ENCODE assay signal across 13 cellular contexts in the genomic region with DNA sequence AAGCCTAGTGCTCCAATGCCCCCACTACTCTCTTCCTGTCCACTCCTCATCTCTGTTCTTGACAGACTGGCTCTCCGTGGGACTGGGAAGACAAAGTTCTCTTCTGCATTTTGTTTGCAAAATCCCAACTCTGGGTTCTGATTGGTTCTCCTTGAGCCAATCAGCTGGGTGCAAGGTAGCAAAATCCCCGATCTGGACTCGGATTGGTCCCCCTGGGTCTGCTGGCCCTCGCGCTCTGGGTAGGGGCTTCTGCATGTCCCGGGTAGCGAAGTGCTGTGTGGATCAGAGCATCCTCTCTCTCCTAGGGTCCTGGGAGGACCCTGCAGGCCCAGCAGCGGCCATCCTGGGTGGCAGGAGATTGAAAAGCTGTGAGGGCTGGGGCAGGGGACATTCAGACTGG. TPM values are rescaled to one million over a fixed set of nuclear protein-coding genes. Genes with fewer than 3 reads are reported as not detected.
DNase-seq lines count a peak whose midpoint lies in the region; ATAC-seq and TF ChIP-seq lines count a peak whose summit lies in the region.
"Had no signal": no experiment of that assay in that cellular context is flagged by ENCODE, and none has a peak within 500 bp of the region (broad histone marks: within the 10 kb centered on the region; RNA-seq: fewer than 3 reads in every experiment).

No MANE protein-coding gene starts in this region.

- TF ChIP-seq EP300 in transverse colon (IDR thresholded peaks at IDR 0.05; ENCODE audit: low read depth): no peak

- H3K27me3 Mint-ChIP-seq in activated T-cell treated with anti-CD3 and anti-CD28 coated beads, Interleukin-2, amount 50 U/mL, for 4 hours (ENCODE audit: low read depth): peaks cover 10% of the 10 kb centered on the region

- in situ Hi-C loops in transverse colon (cut with MboI; ENCODE audit: low pct_ligation_motif_present in 1 of 4, low pct_unique_long_range_greater_than_20kb in 1 of 4, low sequenced_read_pairs in 3 of 4): no loop called here

- H3K9me2 ChIP-seq in Karpas-422 (replicated peaks; ENCODE audit: insufficient read depth, low read length): no peaks in the 10 kb centered on the region

- H3K9ac ChIP-seq in Karpas-422 (ENCODE audit: low read length) (no peak overlapping the region), fibroblast of lung (ENCODE audit: insufficient read depth, low read length) (peak overlapping the region; percentile 27), muscle layer of colon (ENCODE audit: low read length) (no peak overlapping the region)

- no peaks in the 10 kb centered on the region for H3K36me3 ChIP-seq in Karpas-422 (ENCODE audit: insufficient read depth, low read length)
- no peaks in the 10 kb centered on the region for H3K36me3 ChIP-seq in fibroblast of lung (ENCODE audit: control insufficient read depth, insufficient read depth, low read length)
- H3K36me3 ChIP-seq in muscle layer of colon (ENCODE audit: insufficient read depth, low read length): no peaks in the 10 kb centered on the region
- H3K36me3 ChIP-seq in transverse colon: no peaks in the 10 kb centered on the region

- H3K9me3 ChIP-seq in Karpas-422 (ENCODE audit: low read length) (no peaks in the 10 kb centered on the region), fibroblast of lung (ENCODE audit: control insufficient read depth, insufficient read depth, low read depth, low read length) (no peaks in the 10 kb centered on the region), muscle layer of colon (ENCODE audit: low read length) (no peaks in the 10 kb centered on the region), transverse colon (no peaks in the 10 kb centered on the region)

- no peaks in the 10 kb centered on the region for H3K4me1 Mint-ChIP-seq in activated T-cell treated with anti-CD3 and anti-CD28 coated beads, Interleukin-2, amount 50 U/mL, for 4 hours (ENCODE audit: low read depth)

- H3K27me3 ChIP-seq in Karpas-422 (ENCODE audit: low read length) (no peaks in the 10 kb centered on the region), fibroblast of lung (ENCODE audit: control insufficient read depth, insufficient read depth, low read length) (no peaks in the 10 kb centered on the region), muscle layer of colon (ENCODE audit: control insufficient read depth in 1 of 2, insufficient read depth in 2 of 2, low read length in 2 of 2) (no peaks in the 10 kb centered on the region), transverse colon (no peaks in the 10 kb centered on the region)

- DNase-seq in Karpas-422 (peak; percentile 54), fibroblast of lung (ENCODE audit: low read depth in 2 of 2) (no peak), transverse colon (no peak), superior temporal gyrus (ENCODE audit: extremely low spot score) (no peak)
- DNase-seq in activated T-cell treated with anti-CD3 and anti-CD28 coated beads, Interleukin-2, amount 50 U/mL, for 4 hours: no peak
- DNase-seq: activated CD4-positive, alpha-beta T cell treated with anti-CD3 and anti-CD28 coated beads for 1 hour; activated effector memory CD4-positive, alpha-beta T cell treated with Interleukin-2 at 50 U/mL for 16 hours; central memory CD4-positive, alpha-beta T cell; MV-4-11; NCI-H524 had no signal

- H3K27ac ChIP-seq in Karpas-422 (ENCODE audit: low read length) (no peak overlapping the region), fibroblast of lung (ENCODE audit: insufficient read depth, low read length) (peak overlapping the region; percentile 49), muscle layer of colon (ENCODE audit: low read depth, low read length) (peak overlapping the region; percentile 75), transverse colon (peak overlapping the region; percentile 69 to 83 (median 82))

- TF ChIP-seq POLR2A in transverse colon (IDR thresholded peaks at IDR 0.05): no peak

- WGBS in transverse colon (ENCODE audit: low coverage in 1 of 2), 2 donors: 59% methylated on average over 6 of the region's 8 CpGs; no CpG with 5 or more reads in 1 of the 2 donors

- intact Hi-C loops in transverse colon (cut with DNase I; ENCODE audit: low total_unique reads): no loop called here

- no peak for TF ChIP-seq CTCF in fibroblast of lung (conservative IDR thresholded peaks at IDR 0.05 in 1 of 2, IDR thresholded peaks at IDR 0.05 in 1 of 2; ENCODE audit: low read depth in 1 of 2, low read length in 2 of 2)
- TF ChIP-seq CTCF in transverse colon (IDR thresholded peaks at IDR 0.05): no peak

- H3K36me3 Mint-ChIP-seq in activated T-cell treated with anti-CD3 and anti-CD28 coated beads, Interleukin-2, amount 50 U/mL, for 4 hours (ENCODE audit: insufficient read depth): no peaks in the 10 kb centered on the region

- H2AFZ ChIP-seq in Karpas-422 (ENCODE audit: low read length) (no peak overlapping the region), fibroblast of lung (ENCODE audit: low read length) (no peak overlapping the region)

- H4K20me1 ChIP-seq in Karpas-422 (ENCODE audit: insufficient read depth, low read depth, low read length): no peaks in the 10 kb centered on the region
- no peaks in the 10 kb centered on the region for H4K20me1 ChIP-seq in fibroblast of lung (ENCODE audit: control insufficient read depth, extremely low read depth, insufficient read depth, low read length)

- peaks cover 4% of the 10 kb centered on the region for H3K4me1 ChIP-seq in Karpas-422 (ENCODE audit: low read length)
- H3K4me1 ChIP-seq in fibroblast of lung (ENCODE audit: control insufficient read depth, extremely low read depth, insufficient read depth, low read length): peaks cover 3% of the 10 kb centered on the region
- peaks cover 15% of the 10 kb centered on the region for H3K4me1 ChIP-seq in muscle layer of colon (ENCODE audit: insufficient read depth, low read length)
- H3K4me1 ChIP-seq in transverse colon: peaks cover 0 to 11% (median 2%) of the 10 kb centered on the region in 4 donors

- H3K4me3 Mint-ChIP-seq in activated T-cell treated with anti-CD3 and anti-CD28 coated beads, Interleukin-2, amount 50 U/mL, for 4 hours: no peak overlapping the region

- H3K79me2 ChIP-seq in Karpas-422 (ENCODE audit: low read length) (no peaks in the 10 kb centered on the region), fibroblast of lung (ENCODE audit: control insufficient read depth, insufficient read depth, low read length) (no peaks in the 10 kb centered on the region)

- H3K4me3 ChIP-seq in Karpas-422 (ENCODE audit: low read length) (no peak overlapping the region), fibroblast of lung (replicated peaks in 1 of 4; ENCODE audit: control extremely low read depth in 1 of 4, insufficient read depth in 1 of 4, low read depth in 3 of 4, low read length in 4 of 4) (no peak overlapping the region), muscle layer of colon (ENCODE audit: low read depth in 1 of 2, low read length in 2 of 2) (no peak overlapping the region), transverse colon (no peak overlapping the region)

- H3K4me2 ChIP-seq in Karpas-422 (ENCODE audit: low read depth, low read length, poor library complexity, severe bottlenecking): no peak overlapping the region
- no peak overlapping the region for H3K4me2 ChIP-seq in fibroblast of lung (ENCODE audit: extremely low read depth, insufficient read depth, low read length)

- no peaks in the 10 kb centered on the region for H3K9me3 Mint-ChIP-seq in activated T-cell treated with anti-CD3 and anti-CD28 coated beads, Interleukin-2, amount 50 U/mL, for 4 hours

- no peak for ATAC-seq in activated T-cell treated with anti-CD3 and anti-CD28 coated beads, Interleukin-2, amount 50 U/mL, for 4 hours
- no peak for ATAC-seq in HG02884 (IDR thresholded peaks at IDR 0.05; ENCODE audit: unreplicated experiment)
- ATAC-seq in GM18909 (IDR thresholded peaks at IDR 0.05; ENCODE audit: poor library complexity, unreplicated experiment): no peak

RNA-seq across cellular contexts. Expression of a gene that starts 22.3 kb away (rescaled TPM):
- total RNA-seq in Karpas-422 (2014; rRNA removed; shearing (Covaris generic); ENCODE audit: low replicate concordance): not detected in 2 replicates
- total RNA-seq in fibroblast of lung (14.9 and 16.2 TPM in 2 replicates), transverse colon (10 to 100 TPM in 2 of 4 donors, 1 to 10 TPM in 2; 6.3 to 31.4 (median 12.7) TPM)
- 6.8 and 9.3 TPM in 2 replicates for polyA plus RNA-seq in fibroblast of lung
- polyA plus RNA-seq in fibroblast of lung (2012): 12.8 and 19.4 TPM in 2 replicates
- polyA minus RNA-seq in fibroblast of lung (ENCODE audit: low replicate concordance): 11.3 and 13.5 TPM in 2 replicates
- not detected for total RNA-seq in activated T-cell treated with anti-CD3 and anti-CD28 coated beads, Interleukin-2, amount 50 U/mL, for 4 hours
